Comparison of ENCODE assay signal across 20 cellular contexts in genomic region chr1:164841723-164842465, GRCh38.
"Had no signal": no experiment of that assay in that cellular context is flagged by ENCODE, and none has a peak within 500 bp of the region (broad histone marks: within the 10 kb centered on the region; RNA-seq: fewer than 3 reads in every experiment).

No MANE protein-coding gene starts in this region.

- H3K4me3 Mint-ChIP-seq: activated CD4-positive, alpha-beta T cell treated with anti-CD3 and anti-CD28 coated beads, Interleukin-2, amount 10 ng/mL, durations not matched to agents 7 days and 5 days; activated CD8-positive, alpha-beta T cell treated with anti-CD3 and anti-CD28 coated beads, Interleukin-2, amount 10 ng/mL, durations not matched to agents 7 days and 5 days; activated naive CD4-positive, alpha-beta T cell treated with anti-CD3 and anti-CD28 coated beads, Interleukin-2, amount 10 ng/mL, durations not matched to agents 7 days and 5 days; activated naive CD8-positive, alpha-beta T cell treated with anti-CD3 and anti-CD28 coated beads, Interleukin-2, amount 50 U/mL, for 24 hours; activated T-cell treated with anti-CD3 and anti-CD28 coated beads, Interleukin-2, amount 50 U/mL, for 4 hours; central memory CD8-positive, alpha-beta T cell; naive thymus-derived CD4-positive, alpha-beta T cell; stimulated activated naive CD8-positive, alpha-beta T cell treated with anti-CD3 and anti-CD28 coated beads, Interleukin-15, Interleukin-2, amounts not matched to agents 100 ng/mL and 50 ng/mL, for 24 hours had no signal

- H3K27me3 Mint-ChIP-seq: activated CD4-positive, alpha-beta T cell treated with anti-CD3 and anti-CD28 coated beads, Interleukin-2, amount 10 ng/mL, durations not matched to agents 7 days and 5 days; activated naive CD4-positive, alpha-beta T cell treated with anti-CD3 and anti-CD28 coated beads, Interleukin-2, amount 10 ng/mL, durations not matched to agents 7 days and 5 days; activated naive CD8-positive, alpha-beta T cell treated with anti-CD3 and anti-CD28 coated beads, Interleukin-2, amount 50 U/mL, for 24 hours; central memory CD8-positive, alpha-beta T cell; naive thymus-derived CD4-positive, alpha-beta T cell; stimulated activated naive CD8-positive, alpha-beta T cell treated with anti-CD3 and anti-CD28 coated beads, Interleukin-15, Interleukin-2, amounts not matched to agents 100 ng/mL and 50 ng/mL, for 24 hours had no signal

- ATAC-seq: activated CD4-positive, CD25-positive, alpha-beta regulatory T cell treated with anti-CD3 and anti-CD28 coated beads, Interleukin-2, amount 50 U/mL, for 24 hours; activated CD8-positive, alpha-beta T cell treated with anti-CD3 and anti-CD28 coated beads, Interleukin-2, amount 10 ng/mL, durations not matched to agents 7 days and 5 days; activated naive CD8-positive, alpha-beta T cell treated with anti-CD3 and anti-CD28 coated beads, Interleukin-2, amount 50 U/mL, for 24 hours; activated T-cell treated with anti-CD3 and anti-CD28 coated beads, Interleukin-2, amount 50 U/mL, for 4 hours; esophagus mucosa; naive thymus-derived CD4-positive, alpha-beta T cell; SK-N-SH treated with all-trans-retinoic acid at 6 μM for 48 hours had no signal

- H3K36me3 ChIP-seq: colonic mucosa, transverse colon had no signal

- H3K27me3 ChIP-seq: brain microvascular endothelial cell, colonic mucosa, transverse colon, vagina had no signal

- H3K27ac Mint-ChIP-seq: activated CD4-positive, alpha-beta T cell treated with anti-CD3 and anti-CD28 coated beads, Interleukin-2, amount 10 ng/mL, durations not matched to agents 7 days and 5 days; activated CD8-positive, alpha-beta T cell treated with anti-CD3 and anti-CD28 coated beads, Interleukin-2, amount 10 ng/mL, durations not matched to agents 7 days and 5 days; activated naive CD4-positive, alpha-beta T cell treated with anti-CD3 and anti-CD28 coated beads, Interleukin-2, amount 10 ng/mL, durations not matched to agents 7 days and 5 days; activated naive CD8-positive, alpha-beta T cell treated with anti-CD3 and anti-CD28 coated beads, Interleukin-2, amount 50 U/mL, for 24 hours; naive thymus-derived CD4-positive, alpha-beta T cell; stimulated activated naive CD8-positive, alpha-beta T cell treated with anti-CD3 and anti-CD28 coated beads, Interleukin-15, Interleukin-2, amounts not matched to agents 100 ng/mL and 50 ng/mL, for 24 hours had no signal

- DNase-seq: activated CD4-positive, alpha-beta T cell treated with anti-CD3 and anti-CD28 coated beads, Interleukin-2, amount 10 ng/mL, durations not matched to agents 7 days and 5 days; activated CD8-positive, alpha-beta T cell treated with anti-CD3 and anti-CD28 coated beads, Interleukin-2, amount 10 ng/mL, durations not matched to agents 7 days and 5 days; activated effector memory CD4-positive, alpha-beta T cell treated with Interleukin-2 at 50 U/mL for 16 hours; activated naive CD4-positive, alpha-beta T cell treated with anti-CD3 and anti-CD28 coated beads, Interleukin-2, amount 10 ng/mL, durations not matched to agents 7 days and 5 days; activated naive CD8-positive, alpha-beta T cell treated with anti-CD3 and anti-CD28 coated beads, Interleukin-2, amount 50 U/mL, for 24 hours; activated T-cell treated with anti-CD3 and anti-CD28 coated beads, Interleukin-2, amount 50 U/mL, for 4 hours; brain microvascular endothelial cell; colonic mucosa; naive thymus-derived CD4-positive, alpha-beta T cell; right cardiac atrium; T-helper 1 cell; T1000; transverse colon had no signal

- H3K4me3 ChIP-seq: colonic mucosa, skin epidermis, transverse colon, vagina had no signal

- H3K4me1 Mint-ChIP-seq: activated CD4-positive, alpha-beta T cell treated with anti-CD3 and anti-CD28 coated beads, Interleukin-2, amount 10 ng/mL, durations not matched to agents 7 days and 5 days; activated naive CD4-positive, alpha-beta T cell treated with anti-CD3 and anti-CD28 coated beads, Interleukin-2, amount 10 ng/mL, durations not matched to agents 7 days and 5 days; activated naive CD8-positive, alpha-beta T cell treated with anti-CD3 and anti-CD28 coated beads, Interleukin-2, amount 50 U/mL, for 24 hours; central memory CD8-positive, alpha-beta T cell; naive thymus-derived CD4-positive, alpha-beta T cell had no signal

- H3K27ac ChIP-seq: brain microvascular endothelial cell, colonic mucosa, skin epidermis, transverse colon, vagina had no signal

- H3K36me3 Mint-ChIP-seq: activated naive CD4-positive, alpha-beta T cell treated with anti-CD3 and anti-CD28 coated beads, Interleukin-2, amount 10 ng/mL, durations not matched to agents 7 days and 5 days; naive thymus-derived CD4-positive, alpha-beta T cell had no signal

- H3K9me3 ChIP-seq: colonic mucosa, transverse colon, vagina had no signal

- H3K9me3 Mint-ChIP-seq: activated CD4-positive, alpha-beta T cell treated with anti-CD3 and anti-CD28 coated beads, Interleukin-2, amount 10 ng/mL, durations not matched to agents 7 days and 5 days; activated naive CD4-positive, alpha-beta T cell treated with anti-CD3 and anti-CD28 coated beads, Interleukin-2, amount 10 ng/mL, durations not matched to agents 7 days and 5 days; activated naive CD8-positive, alpha-beta T cell treated with anti-CD3 and anti-CD28 coated beads, Interleukin-2, amount 50 U/mL, for 24 hours; activated T-cell treated with anti-CD3 and anti-CD28 coated beads, Interleukin-2, amount 50 U/mL, for 4 hours; central memory CD8-positive, alpha-beta T cell; stimulated activated naive CD8-positive, alpha-beta T cell treated with anti-CD3 and anti-CD28 coated beads, Interleukin-15, Interleukin-2, amounts not matched to agents 100 ng/mL and 50 ng/mL, for 24 hours had no signal

- H3K4me1 ChIP-seq: colonic mucosa had no signal
